17 cellular contexts compared by ENCODE assay signal in genomic region chr3:195835791-195836190, GRCh38. TPM values are rescaled to one million over a fixed set of nuclear protein-coding genes. Genes with fewer than 3 reads are reported as not detected.
DNase-seq lines count a peak whose midpoint lies in the region; ATAC-seq and TF ChIP-seq lines count a peak whose summit lies in the region.
"Had no signal": no experiment of that assay in that cellular context is flagged by ENCODE, and none has a peak within 500 bp of the region (broad histone marks: within the 10 kb centered on the region; RNA-seq: fewer than 3 reads in every experiment).

No MANE protein-coding gene starts in this region.

- H3K4me3 ChIP-seq in HEK293 (ENCODE audit: low read depth, low read length) (no peak overlapping the region), colonic mucosa (no peak overlapping the region), mucosa of descending colon (no peak overlapping the region)
- H3K4me3 ChIP-seq: GM12878, GM23248 had no signal

- no peak for DNase-seq in colonic mucosa
- peak in 1 of 3 donors; percentile 45 for DNase-seq in mucosa of descending colon
- no peak for DNase-seq in progenitor cell of endocrine pancreas (ENCODE audit: low spot score, unreplicated experiment)
- no peak for DNase-seq in effector CD4-positive, alpha-beta T cell
- DNase-seq in glomerular visceral epithelial cell (ENCODE audit: extremely low spot score): no peak
- no peak for DNase-seq in omental fat pad (ENCODE audit: low spot score)
- DNase-seq: ACHN; C1 segment of cervical spinal cord; Calu3; CD4-positive, alpha-beta T cell; DMS 273 treated with DMSO at 0.1 percent for 48 hours; GM23248; H7 had no signal

- H3K9ac ChIP-seq in colonic mucosa (ENCODE audit: low read depth in 2 of 2, low read length in 2 of 2): peak overlapping the region; percentile 12 to 41
- H3K9ac ChIP-seq: GM23248 had no signal

- no peak overlapping the region for H3K27ac Mint-ChIP-seq in progenitor cell of endocrine pancreas
- H3K27ac Mint-ChIP-seq: B cell; CD4-positive, alpha-beta T cell had no signal

- H3K4me1 ChIP-seq in HEK293 (ENCODE audit: control insufficient read depth, insufficient read depth, low read length): no peaks in the 10 kb centered on the region
- H3K4me1 ChIP-seq in colonic mucosa: no peaks in the 10 kb centered on the region
- no peaks in the 10 kb centered on the region for H3K4me1 ChIP-seq in mucosa of descending colon (ENCODE audit: low read depth)

- intact Hi-C loops in colonic mucosa (cut with DNase I): no loop called here
- intact Hi-C loops in mucosa of descending colon (cut with DNase I, micrococcal nuclease): no loop called here

- no peaks in the 10 kb centered on the region for H3K27me3 ChIP-seq in colonic mucosa

- ATAC-seq in mucosa of descending colon: peak; percentile 17
- ATAC-seq in omental fat pad (ENCODE audit: low FRiP score): no peak
- ATAC-seq: GM12878 had no signal

- peaks cover 4% of the 10 kb centered on the region for H3K9me3 Mint-ChIP-seq in progenitor cell of endocrine pancreas (ENCODE audit: low read depth)
- H3K9me3 Mint-ChIP-seq: CD4-positive, alpha-beta T cell had no signal

- H3K4me3 Mint-ChIP-seq in progenitor cell of endocrine pancreas (ENCODE audit: low read depth): peak overlapping the region; percentile 31
- H3K4me3 Mint-ChIP-seq: B cell; CD4-positive, alpha-beta T cell had no signal

- CTCF ChIA-PET in HEK293 (lab: Yijun Ruan, JAX): interaction anchor here (1.4 kb wide), 1 partner anchor 15 kb away, joined by 6 read pairs; no protein-coding TSS in a partner anchor

- TF ChIP-seq CTCF in HEK293 (tag by site-specific recombination; IDR thresholded peaks at IDR 0.05): no peak
- TF ChIP-seq CTCF in colonic mucosa (IDR thresholded peaks at IDR 0.05): no peak
- TF ChIP-seq CTCF in mucosa of descending colon (IDR thresholded peaks at IDR 0.05): no peak
- TF ChIP-seq CTCF in progenitor cell of endocrine pancreas (IDR thresholded peaks at IDR 0.05; ENCODE audit: unreplicated experiment): no peak
- TF ChIP-seq CTCF in omental fat pad (IDR thresholded peaks at IDR 0.05): no peak

- H3K9me3 ChIP-seq in HEK293 (ENCODE audit: control insufficient read depth, insufficient read depth, low read depth, low read length): no peaks in the 10 kb centered on the region
- no peaks in the 10 kb centered on the region for H3K9me3 ChIP-seq in colonic mucosa
- no peaks in the 10 kb centered on the region for H3K9me3 ChIP-seq in mucosa of descending colon

- H3K4me1 Mint-ChIP-seq in progenitor cell of endocrine pancreas (ENCODE audit: low read depth): peaks cover 3% of the 10 kb centered on the region

- peaks cover 22% of the 10 kb centered on the region for H3K27me3 Mint-ChIP-seq in progenitor cell of endocrine pancreas
- H3K27me3 Mint-ChIP-seq: B cell; CD4-positive, alpha-beta T cell had no signal

- peaks cover 1% of the 10 kb centered on the region for H3K36me3 Mint-ChIP-seq in progenitor cell of endocrine pancreas (ENCODE audit: insufficient read depth)

- POLR2A ChIA-PET in HEK293 (lab: Yijun Ruan, JAX): no interaction called here

- H3K36me3 ChIP-seq in HEK293 (ENCODE audit: control insufficient read depth in 2 of 2, insufficient read depth in 1 of 2, low read length in 2 of 2) (no peaks in the 10 kb centered on the region), colonic mucosa (no peaks in the 10 kb centered on the region), mucosa of descending colon (ENCODE audit: low read depth) (no peaks in the 10 kb centered on the region)

- no peak overlapping the region for H3K27ac ChIP-seq in HEK293 (ENCODE audit: extremely low read depth, low read depth, low read length)
- H3K27ac ChIP-seq in colonic mucosa: peak overlapping the region; percentile 27
- H3K27ac ChIP-seq: GM23248 had no signal

TF ChIP-seq in HEK293, 187 proteins besides CTCF, POLR2A, EP300 and RAD21:
- no peak for TF ChIP-seq ZNF707 (tag by site-specific recombination; IDR thresholded peaks at IDR 0.05)
- no peak for TF ChIP-seq OVOL3 (tag by site-specific recombination; IDR thresholded peaks at IDR 0.05)
- peak; percentile 80 for TF ChIP-seq GLIS1 (tag by site-specific recombination; IDR thresholded peaks at IDR 0.05)

RNA-seq across cellular contexts. Expression of gene MUC4, which starts 24.1 kb away (rescaled TPM):
- total RNA-seq in colonic mucosa (100 to 1,000 TPM; 150 to 203 TPM), mucosa of descending colon (100 to 1,000 TPM; 170 to 415 (median 318) TPM), progenitor cell of endocrine pancreas (0.44 and 0.60 TPM in 2 replicates), omental fat pad (under 1 TPM in 1 of 4 donors, not detected in 3; 0.09 TPM)
- total RNA-seq: A172; CD4-positive, alpha-beta T cell; GM23248 had no signal

Comparison
In these comparisons a context has a peak if more than half of its experiments do, and no peak if none do; other contexts are left out.
1. RNA of gene MUC4, which starts 24.1 kb away (total RNA-seq): 170 to 415 TPM in mucosa of descending colon and 150 to 203 TPM in colonic mucosa; 0.44 to 0.60 TPM in progenitor cell of endocrine pancreas and 0.09 TPM in omental fat pad; every median in the first group is over 10 times any median in the second.